8 cellular contexts compared by ENCODE assay signal in genomic region chr21:25733859-25734653, GRCh38. TPM values are rescaled to one million over a fixed set of nuclear protein-coding genes. Genes with fewer than 3 reads are reported as not detected.
A peak's percentile ranks its signal among the peaks of the same experiment; 100 is the strongest.
DNase-seq lines count a peak whose midpoint lies in the region; ATAC-seq and TF ChIP-seq lines count a peak whose summit lies in the region.

No MANE protein-coding gene starts in this region.

- no peaks in the 10 kb centered on the region for H3K27me3 ChIP-seq in CD4-positive, alpha-beta T cell (ENCODE audit: control insufficient read depth, insufficient read depth, low read length)

- peak overlapping the region; percentile 98 for H3K4me3 Mint-ChIP-seq in CD4-positive, alpha-beta T cell
- H3K4me3 Mint-ChIP-seq in stimulated activated memory B cell treated with anti-CD40 and anti-IgM and Interleukin-4, amounts not matched to agents 10 μg/mL and 1 μg/mL and 100 μg/mL, for 72 hours, result peak overlapping the region; percentile 88

- POLR2A ChIA-PET in CD4-positive, alpha-beta T cell (lab: Charles Lee), result interaction anchor here (0.6 to 2.8 kb wide), 19 partner anchors 9 to 435 kb away, joined by 3 to 32 read pairs (median 4); partner anchors contain the start of genes JAM2 and MRPL39

- peaks cover 62% of the 10 kb centered on the region for H3K4me1 Mint-ChIP-seq in CD4-positive, alpha-beta T cell (ENCODE audit: low read depth)
- peaks cover 44% of the 10 kb centered on the region for H3K4me1 Mint-ChIP-seq in stimulated activated memory B cell treated with anti-CD40 and anti-IgM and Interleukin-4, amounts not matched to agents 10 μg/mL and 1 μg/mL and 100 μg/mL, for 72 hours

- H3K36me3 Mint-ChIP-seq in CD4-positive, alpha-beta T cell (ENCODE audit: low read depth), result peaks cover 39% of the 10 kb centered on the region
- peaks cover 5% of the 10 kb centered on the region for H3K36me3 Mint-ChIP-seq in stimulated activated memory B cell treated with anti-CD40 and anti-IgM and Interleukin-4, amounts not matched to agents 10 μg/mL and 1 μg/mL and 100 μg/mL, for 72 hours

- peak overlapping the region; percentile 86 for H3K4me3 ChIP-seq in lower leg skin (ENCODE audit: low read depth, poor library complexity, severe bottlenecking)

- no peaks in the 10 kb centered on the region for H3K9me3 Mint-ChIP-seq in CD4-positive, alpha-beta T cell
- H3K9me3 Mint-ChIP-seq in stimulated activated memory B cell treated with anti-CD40 and anti-IgM and Interleukin-4, amounts not matched to agents 10 μg/mL and 1 μg/mL and 100 μg/mL, for 72 hours, result no peaks in the 10 kb centered on the region

- CTCF ChIA-PET in CD4-positive, alpha-beta T cell (lab: Charles Lee), result interaction anchor here (1.2 to 1.7 kb wide), 2 partner anchors 15 to 126 kb away, joined by 3 to 8 read pairs; no protein-coding TSS in a partner anchor

- H3K9me3 ChIP-seq in CD4-positive, alpha-beta T cell (ENCODE audit: control insufficient read depth, low read length), result no peaks in the 10 kb centered on the region

- TF ChIP-seq CTCF in CD4-positive, alpha-beta T cell (IDR thresholded peaks at IDR 0.05), result no peak
- TF ChIP-seq CTCF in lower leg skin (IDR thresholded peaks at IDR 0.05), result no peak

- DNase-seq in CD4-positive, alpha-beta T cell, result peak in 1 of 10 experiments; percentile 5
- peak in 3 of 5 donors; percentile 10 to 42 (median 14) for DNase-seq in T-helper 1 cell
- peak; percentile 49 for DNase-seq in dedifferentiated amniotic fluid mesenchymal stem cell (ENCODE audit: extremely low spot score)
- DNase-seq in lower leg skin (ENCODE audit: low spot score in 2 of 2), result peak in 1 of 2 donors; percentile 20
- DNase-seq in HK-2 (ENCODE audit: unreplicated experiment), result no peak

- peak overlapping the region; percentile 97 for H3K27ac Mint-ChIP-seq in CD4-positive, alpha-beta T cell
- peak overlapping the region; percentile 99 for H3K27ac Mint-ChIP-seq in stimulated activated memory B cell treated with anti-CD40 and anti-IgM and Interleukin-4, amounts not matched to agents 10 μg/mL and 1 μg/mL and 100 μg/mL, for 72 hours

- ATAC-seq in CD4-positive, alpha-beta T cell (ENCODE audit: poor library complexity), result no peak
- ATAC-seq in GM19328 (IDR thresholded peaks at IDR 0.05; ENCODE audit: unreplicated experiment) (peak; percentile 1), HG03521 (IDR thresholded peaks at IDR 0.05; ENCODE audit: unreplicated experiment) (peak; percentile 1)
- ATAC-seq in stimulated activated memory B cell treated with anti-CD40 and anti-IgM and Interleukin-4, amounts not matched to agents 10 μg/mL and 1 μg/mL and 100 μg/mL, for 72 hours, result peak; percentile 16

- peak overlapping the region; percentile 90 for H3K27ac ChIP-seq in CD4-positive, alpha-beta T cell (ENCODE audit: low read depth, low read length)

- 3 to 4% methylated on average over 21 to 30 of the region's 30 CpGs for WGBS in lower leg skin, 2 donors

- TF ChIP-seq POLR2A in lower leg skin (IDR thresholded peaks at IDR 0.05), result no peak

- H3K27me3 Mint-ChIP-seq in CD4-positive, alpha-beta T cell, result no peaks in the 10 kb centered on the region
- H3K27me3 Mint-ChIP-seq in stimulated activated memory B cell treated with anti-CD40 and anti-IgM and Interleukin-4, amounts not matched to agents 10 μg/mL and 1 μg/mL and 100 μg/mL, for 72 hours, result no peaks in the 10 kb centered on the region

- intact Hi-C loops in CD4-positive, alpha-beta T cell (cut with DNase I, micrococcal nuclease), result loop anchor here (1.0 to 10.0 kb wide), 6 partner anchors 126 to 438 kb away; partner anchors contain the start of genes APP (in 2 of the 2) and MRPL39 (in 1 of the 2)
- intact Hi-C loops in lower leg skin (cut with DNase I; ENCODE audit: low total_unique reads), result no loop called here

RNA-seq across cellular contexts. Expression of gene ATP5PF, which starts 0.6 kb away (rescaled TPM):
- total RNA-seq in CD4-positive, alpha-beta T cell, result 10 to 100 TPM; 26.7 to 30.3 TPM
- 10 to 100 TPM; 28.6 to 55.7 (median 40.5) TPM for total RNA-seq in lower leg skin

RNA-seq across cellular contexts. Expression of gene GABPA, which starts 0.7 kb away (rescaled TPM):
- 10 to 100 TPM; 23.5 to 23.6 TPM for total RNA-seq in CD4-positive, alpha-beta T cell
- total RNA-seq in lower leg skin, result 10 to 100 TPM; 14.8 to 19.1 (median 16.8) TPM
